ENCODE assay signal across 8 cellular contexts in the genomic region with DNA sequence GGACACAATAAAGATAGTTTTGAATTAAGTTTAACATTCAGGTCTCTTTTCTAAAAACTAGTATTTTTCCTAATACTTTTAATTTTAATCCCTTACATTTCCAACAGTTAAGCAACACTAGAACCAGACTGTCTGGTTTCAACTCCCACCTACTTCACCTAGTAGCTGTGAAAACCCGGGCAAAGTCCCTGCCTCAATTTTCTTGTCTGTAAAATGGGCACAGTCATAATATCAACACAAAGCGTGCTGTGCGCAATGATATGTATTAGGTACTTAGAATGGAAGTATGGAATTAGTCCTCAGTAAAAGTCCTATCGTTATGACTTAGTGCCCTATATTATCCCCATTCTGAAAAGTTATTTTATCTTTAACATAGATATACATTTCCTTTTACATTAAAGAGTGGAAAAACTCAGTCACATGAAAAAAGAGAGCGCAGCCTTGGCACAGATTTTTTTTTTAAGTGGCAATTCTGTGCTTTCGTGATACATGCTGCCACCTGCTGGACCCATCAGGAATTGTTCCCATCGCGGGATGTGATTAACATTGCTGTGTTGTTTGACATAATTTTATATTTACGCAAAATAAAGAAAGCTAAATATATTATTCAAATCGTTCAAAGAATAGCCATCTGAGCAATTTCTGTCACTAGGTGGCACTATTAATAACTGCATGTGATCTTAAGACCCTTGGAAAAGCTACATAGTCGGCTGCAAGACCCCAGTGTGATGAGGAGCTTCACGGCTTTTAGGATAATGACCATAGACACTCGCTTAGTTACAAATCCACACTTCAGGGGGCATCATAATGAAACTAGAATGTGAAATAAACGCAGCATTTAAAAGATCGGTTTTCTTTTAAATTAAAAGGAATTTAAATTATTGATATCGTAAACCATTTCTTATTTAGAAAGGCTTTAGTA. TPM values are rescaled to one million over a fixed set of nuclear protein-coding genes. Genes with fewer than 3 reads are reported as not detected.
DNase-seq lines count a peak whose midpoint lies in the region; ATAC-seq and TF ChIP-seq lines count a peak whose summit lies in the region.

No MANE protein-coding gene starts in this region.

- TF ChIP-seq CTCF in GM12872 (IDR thresholded peaks at IDR 0.05; ENCODE audit: insufficient read depth, low read depth, low read length) (peak; percentile 74), epithelial cell of proximal tubule (conservative IDR thresholded peaks at IDR 0.05; ENCODE audit: low read depth, low read length) (peak; percentile 86)

- H3K4me1 Mint-ChIP-seq in activated CD8-positive, alpha-beta memory T cell treated with anti-CD3 and anti-CD28 coated beads, Interleukin-2, amount 10 ng/mL, durations not matched to agents 7 days and 5 days: no peaks in the 10 kb centered on the region
- no peaks in the 10 kb centered on the region for H3K4me1 Mint-ChIP-seq in natural killer cell treated with Interleukin-12 subunit alpha and Interleukin-12 subunit beta and Interleukin-15 and Interleukin-18, amount 100 ng/mL, for 72 hours (ENCODE audit: low read depth in 2 of 2)

- no peaks in the 10 kb centered on the region for H3K9me3 Mint-ChIP-seq in activated CD8-positive, alpha-beta memory T cell treated with anti-CD3 and anti-CD28 coated beads, Interleukin-2, amount 10 ng/mL, durations not matched to agents 7 days and 5 days (ENCODE audit: low read depth)
- no peaks in the 10 kb centered on the region for H3K9me3 Mint-ChIP-seq in natural killer cell treated with Interleukin-12 subunit alpha and Interleukin-12 subunit beta and Interleukin-15 and Interleukin-18, amount 100 ng/mL, for 72 hours

- DNase-seq in NCI-H524 treated with DMSO at 0.1 percent for 48 hours (lab: John Stamatoyannopoulos, UW): peak; percentile 4
- peak; percentile 57 for DNase-seq in activated CD8-positive, alpha-beta memory T cell treated with anti-CD3 and anti-CD28 coated beads, Interleukin-2, amount 10 ng/mL, durations not matched to agents 7 days and 5 days
- no peak for DNase-seq in epithelial cell of proximal tubule (ENCODE audit: low read depth)
- peak; percentile 63 for DNase-seq in natural killer cell treated with Interleukin-12 subunit alpha and Interleukin-12 subunit beta and Interleukin-15 and Interleukin-18, amount 100 ng/mL, for 72 hours (ENCODE audit: low spot score)
- peak; percentile 60 for DNase-seq in stimulated activated naive CD8-positive, alpha-beta T cell treated with anti-CD3 and anti-CD28 coated beads, Interleukin-15, Interleukin-2, amounts not matched to agents 100 U/mL and 50 U/mL, for 24 hours

- no peak overlapping the region for H3K4me3 Mint-ChIP-seq in activated CD8-positive, alpha-beta memory T cell treated with anti-CD3 and anti-CD28 coated beads, Interleukin-2, amount 10 ng/mL, durations not matched to agents 7 days and 5 days
- H3K4me3 Mint-ChIP-seq in natural killer cell treated with Interleukin-12 subunit alpha and Interleukin-12 subunit beta and Interleukin-15 and Interleukin-18, amount 100 ng/mL, for 72 hours: no peak overlapping the region

- H3K36me3 Mint-ChIP-seq in activated CD8-positive, alpha-beta memory T cell treated with anti-CD3 and anti-CD28 coated beads, Interleukin-2, amount 10 ng/mL, durations not matched to agents 7 days and 5 days: no peaks in the 10 kb centered on the region
- H3K36me3 Mint-ChIP-seq in natural killer cell treated with Interleukin-12 subunit alpha and Interleukin-12 subunit beta and Interleukin-15 and Interleukin-18, amount 100 ng/mL, for 72 hours: no peaks in the 10 kb centered on the region

- no peaks in the 10 kb centered on the region for H3K27me3 Mint-ChIP-seq in activated CD8-positive, alpha-beta memory T cell treated with anti-CD3 and anti-CD28 coated beads, Interleukin-2, amount 10 ng/mL, durations not matched to agents 7 days and 5 days
- H3K27me3 Mint-ChIP-seq in natural killer cell treated with Interleukin-12 subunit alpha and Interleukin-12 subunit beta and Interleukin-15 and Interleukin-18, amount 100 ng/mL, for 72 hours: peaks cover 9 to 14% of the 10 kb centered on the region in 2 donors

- ATAC-seq in HG02981 (IDR thresholded peaks at IDR 0.05; ENCODE audit: unreplicated experiment) (peak; percentile 63), GM18858 (IDR thresholded peaks at IDR 0.05; ENCODE audit: unreplicated experiment) (no peak)
- no peak for ATAC-seq in activated CD8-positive, alpha-beta memory T cell treated with anti-CD3 and anti-CD28 coated beads, Interleukin-2, amount 10 ng/mL, durations not matched to agents 7 days and 5 days
- no peak for ATAC-seq in natural killer cell treated with Interleukin-12 subunit alpha and Interleukin-12 subunit beta and Interleukin-15 and Interleukin-18, amount 100 ng/mL, for 72 hours
- ATAC-seq in stimulated activated naive CD8-positive, alpha-beta T cell treated with anti-CD3 and anti-CD28 coated beads, Interleukin-15, Interleukin-2, amounts not matched to agents 100 U/mL and 50 U/mL, for 24 hours: no peak

- CTCF ChIA-PET in activated CD8-positive, alpha-beta memory T cell treated with anti-CD3 and anti-CD28 coated beads, Interleukin-2, amount 10 ng/mL, durations not matched to agents 7 days and 5 days (lab: Charles Lee): interaction anchor here (0.7 to 1.3 kb wide), 14 partner anchors 8 to 950 kb away, joined by 3 to 7 read pairs (median 3); no protein-coding TSS in a partner anchor

- no peak overlapping the region for H3K4me3 ChIP-seq in epithelial cell of proximal tubule (ENCODE audit: low read depth, low read length)

- no peak overlapping the region for H3K27ac Mint-ChIP-seq in activated CD8-positive, alpha-beta memory T cell treated with anti-CD3 and anti-CD28 coated beads, Interleukin-2, amount 10 ng/mL, durations not matched to agents 7 days and 5 days
- H3K27ac Mint-ChIP-seq in natural killer cell treated with Interleukin-12 subunit alpha and Interleukin-12 subunit beta and Interleukin-15 and Interleukin-18, amount 100 ng/mL, for 72 hours: no peak overlapping the region

RNA-seq across cellular contexts. Expression of a gene that starts 59.9 kb away (rescaled TPM):
- total RNA-seq in activated CD8-positive, alpha-beta memory T cell treated with anti-CD3 and anti-CD28 coated beads, Interleukin-2, amount 10 ng/mL, durations not matched to agents 7 days and 5 days: 10 to 100 TPM in 1 of 2 experiments, 1 to 10 TPM in 1; 8.9 to 11.4 TPM
- total RNA-seq in epithelial cell of proximal tubule: 7.2 and 8.9 TPM in 2 replicates
- total RNA-seq in natural killer cell treated with Interleukin-12 subunit alpha and Interleukin-12 subunit beta and Interleukin-15 and Interleukin-18, amount 100 ng/mL, for 72 hours: 10 to 100 TPM; 13.7 to 21.8 TPM
